18 cellular contexts compared by ENCODE assay signal in genomic region chr7:100077205-100077604, GRCh38. TPM values are rescaled to one million over a fixed set of nuclear protein-coding genes. Genes with fewer than 3 reads are reported as not detected.
DNase-seq lines count a peak whose midpoint lies in the region; ATAC-seq, FAIRE-seq and TF ChIP-seq lines count a peak whose summit lies in the region.
"Had no signal": no experiment of that assay in that cellular context is flagged by ENCODE, and none has a peak within 500 bp of the region (broad histone marks: within the 10 kb centered on the region; RNA-seq: fewer than 3 reads in every experiment).

No MANE protein-coding gene starts in this region.

- DNase-seq in astrocyte (ENCODE audit: low read depth) (no peak), mesothelial cell of epicardium (ENCODE audit: low spot score in 2 of 2, unreplicated experiment in 2 of 2) (no peak), SW480 (ENCODE audit: low spot score) (no peak), NCI-H128 (lab: John Stamatoyannopoulos, UW; ENCODE audit: unreplicated experiment) (no peak)
- DNase-seq in stimulated activated naive B cell treated with anti-CD40 and anti-IgM and Interleukin-4, amounts not matched to agents 10 μg/mL and 1 μg/mL and 100 μg/mL, for 72 hours = no peak
- DNase-seq: C1 segment of cervical spinal cord, DMS79, Karpas-422, NCI-H1436, NCI-H1930, NCI-H226, NCI-H524 treated with DMSO at 0.1 percent for 48 hours, PC-9, SJCRH30 had no signal

- peaks cover 68% of the 10 kb centered on the region for H3K79me2 ChIP-seq in astrocyte (ENCODE audit: insufficient read depth, low read length)

- H3K27me3 Mint-ChIP-seq in IgD-negative memory B cell (no peaks in the 10 kb centered on the region), astrocyte (ENCODE audit: low read depth, unreplicated experiment) (no peaks in the 10 kb centered on the region), mesothelial cell of epicardium (ENCODE audit: low read depth) (no peaks in the 10 kb centered on the region)
- H3K27me3 Mint-ChIP-seq in stimulated activated naive B cell treated with anti-CD40 and anti-IgM and Interleukin-4, amounts not matched to agents 10 μg/mL and 1 μg/mL and 100 μg/mL, for 72 hours = no peaks in the 10 kb centered on the region

- H4K20me1 ChIP-seq in astrocyte (ENCODE audit: insufficient read depth, low read length) = peaks cover 43% of the 10 kb centered on the region

- H3K27ac Mint-ChIP-seq in IgD-negative memory B cell (peak overlapping the region in 2 of 3 donors; percentile 39 to 69), astrocyte (ENCODE audit: unreplicated experiment) (peak overlapping the region; percentile 35), mesothelial cell of epicardium (no peak overlapping the region)
- peak overlapping the region; percentile 59 for H3K27ac Mint-ChIP-seq in stimulated activated naive B cell treated with anti-CD40 and anti-IgM and Interleukin-4, amounts not matched to agents 10 μg/mL and 1 μg/mL and 100 μg/mL, for 72 hours

- peak overlapping the region in 1 of 4 donors; percentile 69 for H3K4me3 Mint-ChIP-seq in IgD-negative memory B cell
- peak overlapping the region; percentile 11 for H3K4me3 Mint-ChIP-seq in astrocyte (ENCODE audit: unreplicated experiment)
- peak overlapping the region; percentile 17 for H3K4me3 Mint-ChIP-seq in mesothelial cell of epicardium
- H3K4me3 Mint-ChIP-seq in stimulated activated naive B cell treated with anti-CD40 and anti-IgM and Interleukin-4, amounts not matched to agents 10 μg/mL and 1 μg/mL and 100 μg/mL, for 72 hours = no peak overlapping the region

- no peak overlapping the region for H3K9ac ChIP-seq in astrocyte (ENCODE audit: low read length)

- no peak overlapping the region for H3K27ac ChIP-seq in astrocyte (ENCODE audit: low read depth, low read length)
- H3K27ac ChIP-seq: PC-9, SJCRH30 had no signal

- H3K27me3 ChIP-seq in astrocyte (ENCODE audit: insufficient read depth, low read length) = no peaks in the 10 kb centered on the region
- H3K27me3 ChIP-seq: SJCRH30 had no signal

- peaks cover 17% of the 10 kb centered on the region for H3K36me3 Mint-ChIP-seq in IgD-negative memory B cell
- H3K36me3 Mint-ChIP-seq in astrocyte (ENCODE audit: low read depth, unreplicated experiment) = peaks cover 45% of the 10 kb centered on the region
- H3K36me3 Mint-ChIP-seq in mesothelial cell of epicardium = peaks cover 59% of the 10 kb centered on the region
- H3K36me3 Mint-ChIP-seq in stimulated activated naive B cell treated with anti-CD40 and anti-IgM and Interleukin-4, amounts not matched to agents 10 μg/mL and 1 μg/mL and 100 μg/mL, for 72 hours = peaks cover 51 to 68% of the 10 kb centered on the region in 2 donors

- peaks cover 22% of the 10 kb centered on the region for H3K9me3 ChIP-seq in astrocyte (ENCODE audit: insufficient read depth, low read depth, low read length)

- H3K4me1 Mint-ChIP-seq in IgD-negative memory B cell (peaks cover 16 to 19% (median 17%) of the 10 kb centered on the region in 3 donors), astrocyte (ENCODE audit: low read depth, unreplicated experiment) (peaks cover 20% of the 10 kb centered on the region), mesothelial cell of epicardium (peaks cover 24% of the 10 kb centered on the region)
- peaks cover 14 to 18% of the 10 kb centered on the region in 2 donors for H3K4me1 Mint-ChIP-seq in stimulated activated naive B cell treated with anti-CD40 and anti-IgM and Interleukin-4, amounts not matched to agents 10 μg/mL and 1 μg/mL and 100 μg/mL, for 72 hours

- TF ChIP-seq CTCF in astrocyte (IDR thresholded peaks at IDR 0.05; ENCODE audit: insufficient read depth, low read depth, low read length) (no peak), mesothelial cell of epicardium (IDR thresholded peaks at IDR 0.05; ENCODE audit: unreplicated experiment) (no peak)

- H3K4me2 ChIP-seq in astrocyte (ENCODE audit: low read length) = no peak overlapping the region
- H3K4me2 ChIP-seq: PC-9 had no signal

- no peak overlapping the region for H2AFZ ChIP-seq in astrocyte (ENCODE audit: low read depth, low read length)
- H2AFZ ChIP-seq: PC-9 had no signal

- no peak overlapping the region for H3K4me3 ChIP-seq in astrocyte (ENCODE audit: insufficient read depth, low read depth, low read length)
- H3K4me3 ChIP-seq: PC-9, SJCRH30 had no signal

- H3K36me3 ChIP-seq in astrocyte (ENCODE audit: insufficient read depth, low read length) = peaks cover 58% of the 10 kb centered on the region

- H3K4me1 ChIP-seq in astrocyte (ENCODE audit: insufficient read depth, low read length) = peaks cover 17% of the 10 kb centered on the region
- H3K4me1 ChIP-seq: SJCRH30 had no signal

- peaks cover 3 to 7% (median 4%) of the 10 kb centered on the region in 3 donors for H3K9me3 Mint-ChIP-seq in IgD-negative memory B cell
- peaks cover 15% of the 10 kb centered on the region for H3K9me3 Mint-ChIP-seq in astrocyte (ENCODE audit: unreplicated experiment)
- peaks cover 28% of the 10 kb centered on the region for H3K9me3 Mint-ChIP-seq in mesothelial cell of epicardium
- H3K9me3 Mint-ChIP-seq in stimulated activated naive B cell treated with anti-CD40 and anti-IgM and Interleukin-4, amounts not matched to agents 10 μg/mL and 1 μg/mL and 100 μg/mL, for 72 hours = peaks cover 4 to 7% of the 10 kb centered on the region in 2 donors

- ATAC-seq in stimulated activated naive B cell treated with anti-CD40 and anti-IgM and Interleukin-4, amounts not matched to agents 10 μg/mL and 1 μg/mL and 100 μg/mL, for 72 hours (replicated peaks) = no peak
- ATAC-seq in HG02970 (IDR thresholded peaks at IDR 0.05; ENCODE audit: low FRiP score, unreplicated experiment) = no peak

- no peak for FAIRE-seq in astrocyte (lab: Jason Lieb, UNC)
- FAIRE-seq: GM12892, GM18507 had no signal

RNA-seq across cellular contexts. Expression of gene ZNF3, which starts 4.3 kb away (rescaled TPM):
- 31.7 TPM for polyA plus RNA-seq in IgD-negative memory B cell
- total RNA-seq in astrocyte = 24.0 TPM in 2 replicates
- 78.6 to 85.9 TPM (median 81.1 TPM) in 3 replicates for total RNA-seq in mesothelial cell of epicardium

RNA-seq across cellular contexts. Expression of gene COPS6, which starts 11.6 kb away (rescaled TPM):
- polyA plus RNA-seq in IgD-negative memory B cell = 121 TPM
- 87.9 and 95.3 TPM in 2 replicates for total RNA-seq in astrocyte
- 96.4 to 103 TPM (median 97.7 TPM) in 3 replicates for total RNA-seq in mesothelial cell of epicardium

RNA-seq across cellular contexts. Expression of gene MCM7, which starts 24.0 kb away (rescaled TPM):
- polyA plus RNA-seq in IgD-negative memory B cell = 33.4 TPM
- total RNA-seq in astrocyte (39.7 and 55.2 TPM in 2 replicates), mesothelial cell of epicardium (170 to 172 TPM (median 171 TPM) in 3 replicates)

RNA-seq across cellular contexts. Expression of gene AP4M1, which starts 24.2 kb away (rescaled TPM):
- 4.5 TPM for polyA plus RNA-seq in IgD-negative memory B cell
- total RNA-seq in astrocyte = 14.7 and 15.5 TPM in 2 replicates
- 23.5 to 26.8 TPM (median 25.6 TPM) in 3 replicates for total RNA-seq in mesothelial cell of epicardium

RNA-seq across cellular contexts. Expression of gene ZSCAN21, which starts 27.6 kb away (rescaled TPM):
- polyA plus RNA-seq in IgD-negative memory B cell = 9.9 TPM
- total RNA-seq in astrocyte (10.1 and 11.1 TPM in 2 replicates), mesothelial cell of epicardium (17.0 to 17.6 TPM (median 17.4 TPM) in 3 replicates)

Comparison
In these comparisons a context has a peak if more than half of its experiments do, and no peak if none do; other contexts are left out.
1. H3K4me3 Mint-ChIP-seq: peak in astrocyte (single experiment) and mesothelial cell of epicardium (single experiment); none in stimulated activated naive B cell treated with anti-CD40 and anti-IgM and Interleukin-4, amounts not matched to agents 10 μg/mL and 1 μg/mL and 100 μg/mL, for 72 hours (0 of 2).